In the genomic region with DNA sequence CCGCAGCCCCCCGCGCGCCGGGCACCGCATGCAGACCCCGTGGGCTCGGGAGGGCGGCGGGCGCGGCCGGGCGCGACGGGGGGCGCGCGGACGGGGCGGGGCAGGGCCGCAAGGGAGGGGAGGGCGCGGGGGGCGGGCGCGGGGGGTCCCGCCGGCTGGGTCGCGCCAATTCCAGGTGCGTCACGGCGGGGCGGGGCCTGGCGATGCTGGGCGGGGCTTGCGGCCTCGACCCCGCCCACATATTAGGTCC, we compare ENCODE assay signal across 8 cellular contexts. TPM values are rescaled to one million over a fixed set of nuclear protein-coding genes. Genes with fewer than 3 reads are reported as not detected.
DNase-seq lines count a peak whose midpoint lies in the region; ATAC-seq and TF ChIP-seq lines count a peak whose summit lies in the region.

No MANE protein-coding gene starts in this region.

- H4K20me1 ChIP-seq in BLaER1 treated with 17β-estradiol and CSF1 and Interleukin-3, amounts not matched to agents 10 nM and 100 nM, result peaks cover 0 to 25% (median 16%) of the 10 kb centered on the region in 11 experiments; a peak in 20 of 22 replicates

- peaks cover 15 to 20% (median 18%) of the 10 kb centered on the region in 11 experiments for H3K9me3 ChIP-seq in BLaER1 treated with 17β-estradiol and CSF1 and Interleukin-3, amounts not matched to agents 10 nM and 100 nM (replicated peaks in 1 of 11)

- H3K36me3 ChIP-seq in BLaER1 treated with 17β-estradiol and CSF1 and Interleukin-3, amounts not matched to agents 10 nM and 100 nM, result peaks cover 23 to 34% (median 32%) of the 10 kb centered on the region in 11 experiments

- no peak for TF ChIP-seq CTCF in foreskin keratinocyte (conservative IDR thresholded peaks at IDR 0.05)

- H3K4me1 ChIP-seq in BLaER1 treated with 17β-estradiol and CSF1 and Interleukin-3, amounts not matched to agents 10 nM and 100 nM, result peaks cover 24 to 50% (median 43%) of the 10 kb centered on the region in 10 experiments
- H3K4me1 ChIP-seq in foreskin keratinocyte, result peaks cover 8% of the 10 kb centered on the region

- H3K4me3 ChIP-seq in BLaER1 treated with 17β-estradiol and CSF1 and Interleukin-3, amounts not matched to agents 10 nM and 100 nM, result peak overlapping the region; percentile 62 to 93 (median 80)
- H3K4me3 ChIP-seq in Jurkat, Clone E6-1 (ENCODE audit: low read length), result peak overlapping the region; percentile 27
- H3K4me3 ChIP-seq in iPS-11a (ENCODE audit: low read depth, low read length), result peak overlapping the region; percentile 54

- H3K27me3 ChIP-seq in BLaER1 treated with 17β-estradiol and CSF1 and Interleukin-3, amounts not matched to agents 10 nM and 100 nM, result no peaks in the 10 kb centered on the region
- no peaks in the 10 kb centered on the region for H3K27me3 ChIP-seq in foreskin keratinocyte

- H3K4me2 ChIP-seq in BLaER1 treated with 17β-estradiol and CSF1 and Interleukin-3, amounts not matched to agents 10 nM and 100 nM, result peak overlapping the region in 2 of 11 experiments; percentile 85 to 100; a peak in 2 of 22 replicates

- peak overlapping the region; percentile 85 to 100 (median 99) for H3K9ac ChIP-seq in BLaER1 treated with 17β-estradiol and CSF1 and Interleukin-3, amounts not matched to agents 10 nM and 100 nM

- ATAC-seq in foreskin keratinocyte (no peak), GM18909 (IDR thresholded peaks at IDR 0.05; ENCODE audit: poor library complexity, unreplicated experiment) (no peak)

- peak overlapping the region; percentile 78 to 100 (median 99); a peak in 21 of 22 replicates for H3K27ac ChIP-seq in BLaER1 treated with 17β-estradiol and CSF1 and Interleukin-3, amounts not matched to agents 10 nM and 100 nM
- no peak overlapping the region for H3K27ac ChIP-seq in foreskin keratinocyte

- DNase-seq in Jurkat, Clone E6-1 (ENCODE audit: low read depth, low spot score), result no peak
- peak; percentile 78 for DNase-seq in activated T-helper 9 cell treated with anti-CD3 and anti-CD28 coated beads, Interleukin-2, amount 50 U/mL, for 16 hours (ENCODE audit: low read depth)
- DNase-seq in stimulated activated CD4-positive, alpha-beta T cell treated with anti-CD3 and anti-CD28 coated beads, Interleukin-4, amount 100 ng/mL, for 1 hour, result peak; percentile 86
- DNase-seq in foreskin keratinocyte (no peak), NCI-H526 treated with DMSO at 0.1 percent for 48 hours (lab: John Stamatoyannopoulos, UW) (no peak)

RNA-seq across cellular contexts. Expression of gene ING5, which starts 0.2 kb away (rescaled TPM):
- polyA plus RNA-seq in Jurkat, Clone E6-1 (2012; ENCODE audit: insufficient read depth, insufficient read length), result 24.8 TPM
- 12.7 and 15.4 TPM in 2 replicates for total RNA-seq in foreskin keratinocyte
- polyA plus RNA-seq in foreskin keratinocyte, result 11.6 and 14.4 TPM in 2 replicates

RNA-seq across cellular contexts. Expression of gene DTYMK, which starts 15.5 kb away (rescaled TPM):
- polyA plus RNA-seq in Jurkat, Clone E6-1 (2012; ENCODE audit: insufficient read depth, insufficient read length), result 82.2 TPM
- total RNA-seq in foreskin keratinocyte, result 74.9 and 86.9 TPM in 2 replicates
- 98.3 and 112 TPM in 2 replicates for polyA plus RNA-seq in foreskin keratinocyte

RNA-seq across cellular contexts. Expression of gene D2HGDH, which starts 32.4 kb away (rescaled TPM):
- polyA plus RNA-seq in Jurkat, Clone E6-1 (2012; ENCODE audit: insufficient read depth, insufficient read length), result 17.2 TPM
- 7.7 and 10.8 TPM in 2 replicates for total RNA-seq in foreskin keratinocyte
- 7.4 and 13.0 TPM in 2 replicates for polyA plus RNA-seq in foreskin keratinocyte

Comparison
In these comparisons a context has a peak if more than half of its experiments do, and no peak if none do; other contexts are left out.
1. H3K4me3 ChIP-seq: peak in every context shown above with its lines; median percentile 80 in BLaER1 treated with 17β-estradiol and CSF1 and Interleukin-3, amounts not matched to agents 10 nM and 100 nM; 54 in iPS-11a; 27 in Jurkat, Clone E6-1.
2. DNase-seq: peak in activated T-helper 9 cell treated with anti-CD3 and anti-CD28 coated beads, Interleukin-2, amount 50 U/mL, for 16 hours (single experiment) and stimulated activated CD4-positive, alpha-beta T cell treated with anti-CD3 and anti-CD28 coated beads, Interleukin-4, amount 100 ng/mL, for 1 hour (single experiment); none in Jurkat, Clone E6-1 (single experiment), foreskin keratinocyte (0 of 2) and NCI-H526 treated with DMSO at 0.1 percent for 48 hours (single experiment).